ENCODE assay signal across 8 cellular contexts in the genomic region with DNA sequence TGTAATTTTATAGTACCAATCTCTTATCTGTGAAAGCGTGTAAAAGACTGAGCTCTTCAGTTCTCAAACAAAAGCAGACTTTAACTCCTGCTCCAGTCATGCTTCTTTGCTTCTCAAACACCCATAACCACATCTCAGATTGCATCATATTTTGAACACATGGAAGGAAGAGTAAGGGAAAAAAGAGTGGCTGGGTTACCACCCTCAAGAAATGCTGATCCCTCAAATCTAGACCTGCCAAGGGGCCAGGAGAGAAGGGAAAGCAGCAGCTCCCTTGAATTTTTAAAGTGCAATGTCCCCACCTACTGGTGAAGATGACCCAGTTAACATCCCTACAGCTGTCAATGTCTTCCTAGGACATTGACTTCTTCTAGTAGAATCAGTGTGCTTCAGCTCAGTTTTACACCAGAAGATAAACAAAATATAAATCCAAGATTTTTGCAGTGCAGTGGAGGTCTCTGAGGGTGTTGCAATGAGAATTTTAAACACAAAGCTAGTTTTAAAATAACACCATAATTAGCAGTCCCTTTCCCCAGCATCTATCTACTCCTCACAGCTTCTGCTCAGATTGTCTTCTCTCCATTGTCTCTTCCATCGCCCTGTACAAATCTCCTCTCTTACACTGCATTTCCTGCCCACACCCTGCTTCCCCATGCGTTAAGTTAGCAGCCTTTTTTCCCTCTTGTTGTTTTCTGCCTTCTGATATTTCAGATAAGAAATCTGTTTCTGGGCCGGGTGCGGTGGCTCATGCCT. TPM values are rescaled to one million over a fixed set of nuclear protein-coding genes. Genes with fewer than 3 reads are reported as not detected.
DNase-seq lines count a peak whose midpoint lies in the region; ATAC-seq, FAIRE-seq and TF ChIP-seq lines count a peak whose summit lies in the region.

No MANE protein-coding gene starts in this region.

- H2BK120ac ChIP-seq in H9 (ENCODE audit: low read depth, low read length, poor library complexity, severe bottlenecking) = no peak overlapping the region

- H3K4me1 ChIP-seq in H9 (ENCODE audit: insufficient read depth, low read length) (no peaks in the 10 kb centered on the region), right cardiac atrium (ENCODE audit: control insufficient read depth, insufficient read depth, low read length) (no peaks in the 10 kb centered on the region)

- H2BK15ac ChIP-seq in H9 (ENCODE audit: low read depth, low read length) = no peak overlapping the region

- H3K4me3 ChIP-seq in right cardiac atrium (ENCODE audit: low read length) = no peak overlapping the region

- no peaks in the 10 kb centered on the region for H3K36me3 Mint-ChIP-seq in H9 (ENCODE audit: insufficient read depth in 1 of 3, low read depth in 3 of 3)

- WGBS in H9 (ENCODE audit: extremely low coverage, insufficient read length, low lambda C conversion rate) = no CpG with 5 or more reads among the region's 5 CpGs
- 40% methylated on average over 5 of the region's 5 CpGs for WGBS in right cardiac atrium

- H3K9me3 ChIP-seq in H9 (ENCODE audit: control insufficient read depth, low read depth, low read length) (no peaks in the 10 kb centered on the region), right cardiac atrium (ENCODE audit: control insufficient read depth, low read length) (no peaks in the 10 kb centered on the region)

- no peak overlapping the region for H3K56ac ChIP-seq in H9 (ENCODE audit: insufficient read length, low read depth, low read length)

- no peak overlapping the region for H2BK20ac ChIP-seq in H9 (ENCODE audit: low read depth, low read length, poor library complexity, severe bottlenecking)

- peak overlapping the region; percentile 86 for H2AFZ ChIP-seq in H9 (ENCODE audit: low read length)

- no peak overlapping the region for H3K4me3 Mint-ChIP-seq in H9

- H3K14ac ChIP-seq in H9 (ENCODE audit: insufficient read depth, low read length) = no peak overlapping the region

- TF ChIP-seq CTCF in D721Med (IDR thresholded peaks at IDR 0.05; ENCODE audit: insufficient read depth, missing control alignments) (peak; percentile 63), H9 (conservative IDR thresholded peaks at IDR 0.05) (peak; percentile 82)

- H3K27ac ChIP-seq in H9 (ENCODE audit: insufficient read length, low read depth, low read length) (no peak overlapping the region), right cardiac atrium (ENCODE audit: low read length) (no peak overlapping the region)

- H4K20me1 ChIP-seq in H9 (ENCODE audit: control insufficient read depth, insufficient read depth, insufficient read length) = no peaks in the 10 kb centered on the region

- no peaks in the 10 kb centered on the region for H3K23me2 ChIP-seq in H9 (ENCODE audit: insufficient read length, low read depth, low read length, poor library complexity, severe bottlenecking)

- no peak overlapping the region for H3T11ph ChIP-seq in H9 (ENCODE audit: low read length)

- no peak overlapping the region for H3K23ac ChIP-seq in H9 (ENCODE audit: insufficient read length, low read depth, low read length)

- H3K27me3 Mint-ChIP-seq in H9 (ENCODE audit: low read depth) = peaks cover 3% of the 10 kb centered on the region; the same call in 1 of the 2 replicates

- no peak overlapping the region for H4K8ac ChIP-seq in H9 (replicated peaks; ENCODE audit: insufficient read length, low read depth, low read length)

- H3K4ac ChIP-seq in H9 (ENCODE audit: low read depth, low read length) = no peak overlapping the region

- H4K91ac ChIP-seq in H9 (ENCODE audit: insufficient read length, low read depth, low read length) = no peak overlapping the region

- no peak for FAIRE-seq in D721Med (lab: Jason Lieb, UNC)

- peaks cover 2% of the 10 kb centered on the region in 2 experiments; a peak in 2 of 4 replicates for H3K4me1 Mint-ChIP-seq in H9

- H3K27ac Mint-ChIP-seq in H9 = no peak overlapping the region

- no peaks in the 10 kb centered on the region for H3K79me1 ChIP-seq in H9 (ENCODE audit: insufficient read depth, low read depth, low read length, poor library complexity, severe bottlenecking)

- no peak overlapping the region for H2BK5ac ChIP-seq in H9 (ENCODE audit: insufficient read length, low read length)

- H3K9me3 Mint-ChIP-seq in H9 = no peaks in the 10 kb centered on the region; a peak in 1 of 5 replicates

- no peak overlapping the region for H3K9ac ChIP-seq in H9 (ENCODE audit: extremely low read depth, insufficient read length, low read length)

- H2BK12ac ChIP-seq in H9 (ENCODE audit: insufficient read length, low read depth, low read length) = no peak overlapping the region

- no peak overlapping the region for H2AK5ac ChIP-seq in H9 (ENCODE audit: insufficient read length, low read length)

- H3K79me2 ChIP-seq in H9 (ENCODE audit: insufficient read depth, low read length) = no peaks in the 10 kb centered on the region

- ATAC-seq in right cardiac atrium (peak; percentile 77 to 78), sciatic nerve (peak; percentile 88), HG02938 (IDR thresholded peaks at IDR 0.05; ENCODE audit: unreplicated experiment) (no peak)

- H4K5ac ChIP-seq in H9 (ENCODE audit: insufficient read length, low read depth, low read length) = no peak overlapping the region

- DNase-seq in D721Med (ENCODE audit: insufficient read length, low spot score) = no peak
- peak; percentile 52 for DNase-seq in H9
- peak; percentile 49 for DNase-seq in NCI-H748 treated with DMSO at 0.1 percent for 48 hours (lab: John Stamatoyannopoulos, UW)
- peak; percentile 67 for DNase-seq in amniotic epithelial cell (ENCODE audit: low read depth)
- no peak for DNase-seq in right cardiac atrium
- no peak for DNase-seq in sciatic nerve (ENCODE audit: low spot score)
- DNase-seq in mesenteric fat pad (ENCODE audit: low spot score) = no peak

- no peaks in the 10 kb centered on the region for H3K27me3 ChIP-seq in H9 (ENCODE audit: insufficient read depth, low read length)
- no peaks in the 10 kb centered on the region for H3K27me3 ChIP-seq in right cardiac atrium (ENCODE audit: control insufficient read depth, insufficient read depth)

- intact Hi-C loops in right cardiac atrium (cut with DNase I) (no loop called here), sciatic nerve (cut with DNase I) (no loop called here)

- H3K18ac ChIP-seq in H9 (ENCODE audit: insufficient read length, low read depth, low read length) = no peak overlapping the region

- H3K4me2 ChIP-seq in H9 (ENCODE audit: insufficient read depth, insufficient read length, low read length) = no peak overlapping the region

RNA-seq across cellular contexts. Expression of a gene that starts 22.6 kb away (rescaled TPM):
- total RNA-seq in H9 (2021) (not detected in 2 replicates), right cardiac atrium (1 to 10 TPM in 1 of 4 donors, under 1 TPM in 1, not detected in 2; 0.58 to 2.2 TPM), sciatic nerve (13.6 TPM), mesenteric fat pad (3.0 TPM)
- polyA plus RNA-seq in right cardiac atrium = not detected

RNA-seq across cellular contexts. Expression of a gene that starts 30.8 kb away (rescaled TPM):
- 0.20 TPM in 1 of 2 replicates, not detected in the other for total RNA-seq in H9 (2021)
- total RNA-seq in right cardiac atrium = under 1 TPM in 2 of 4 donors, not detected in 2; 0.20 to 0.22 TPM
- polyA plus RNA-seq in right cardiac atrium = 0.20 TPM
- total RNA-seq in sciatic nerve = 1.8 TPM
- not detected for total RNA-seq in mesenteric fat pad

RNA-seq across cellular contexts. Expression of a gene that starts 44.8 kb away (rescaled TPM):
- total RNA-seq in H9 (2021) (not detected in 2 replicates), right cardiac atrium (1 to 10 TPM in 1 of 4 donors, under 1 TPM in 2, not detected in 1; 0.34 to 2.8 (median 0.45) TPM), sciatic nerve (10.2 TPM), mesenteric fat pad (1.5 TPM)
- not detected for polyA plus RNA-seq in right cardiac atrium

RNA-seq across cellular contexts. Expression of a gene that starts 52.6 kb away (rescaled TPM):
- total RNA-seq in H9 (2021) = 16.3 and 20.3 TPM in 2 replicates
- 10 to 100 TPM; 17.0 to 23.3 (median 20.4) TPM for total RNA-seq in right cardiac atrium
- polyA plus RNA-seq in right cardiac atrium = 11.2 TPM
- 26.3 TPM for total RNA-seq in sciatic nerve
- total RNA-seq in mesenteric fat pad = 45.8 TPM

RNA-seq across cellular contexts. Expression of a gene that starts 57.9 kb away (rescaled TPM):
- total RNA-seq in H9 (2021) = 17.6 and 19.1 TPM in 2 replicates
- 10 to 100 TPM; 14.8 to 28.4 (median 18.8) TPM for total RNA-seq in right cardiac atrium
- 23.0 TPM for polyA plus RNA-seq in right cardiac atrium
- 39.3 TPM for total RNA-seq in sciatic nerve
- total RNA-seq in mesenteric fat pad = 46.4 TPM

Comparison
In these comparisons a context has a peak if more than half of its experiments do, and no peak if none do; other contexts are left out.
1. DNase-seq: peak in H9 (single experiment), NCI-H748 treated with DMSO at 0.1 percent for 48 hours (single experiment) and amniotic epithelial cell (single experiment); none in D721Med (single experiment), right cardiac atrium (0 of 3), sciatic nerve (single experiment) and mesenteric fat pad (single experiment).